17 cellular contexts compared by ENCODE assay signal in genomic region chr9:108416321-108416720, GRCh38.
DNase-seq lines count a peak whose midpoint lies in the region; ATAC-seq, FAIRE-seq and TF ChIP-seq lines count a peak whose summit lies in the region.
"Had no signal": no experiment of that assay in that cellular context is flagged by ENCODE, and none has a peak within 500 bp of the region (broad histone marks: within the 10 kb centered on the region; RNA-seq: fewer than 3 reads in every experiment).

No MANE protein-coding gene starts in this region.

- no peak for TF ChIP-seq POLR2A in breast epithelium (IDR thresholded peaks at IDR 0.05)
- no peak for TF ChIP-seq POLR2A in GM12892 (IDR thresholded peaks at IDR 0.05; ENCODE audit: low read depth, low read length)

- H3K4me3 ChIP-seq in breast epithelium: no peak overlapping the region
- no peak overlapping the region for H3K4me3 ChIP-seq in fibroblast of mammary gland (ENCODE audit: control insufficient read depth, low read depth, low read length)
- H3K4me3 ChIP-seq in tibial artery: no peak overlapping the region
- H3K4me3 ChIP-seq: dorsolateral prefrontal cortex had no signal

- H3K36me3 ChIP-seq in breast epithelium: no peaks in the 10 kb centered on the region
- no peaks in the 10 kb centered on the region for H3K36me3 ChIP-seq in tibial artery

- CTCF ChIA-PET in MCF 10A (lab: Yijun Ruan, JAX): interaction anchor here (0.6 to 11.0 kb wide), 33 partner anchors 11 to 959 kb away, joined by 3 to 123 read pairs (median 3); no protein-coding TSS in a partner anchor
- CTCF ChIA-PET in activated CD8-positive, alpha-beta T cell treated with anti-CD3 and anti-CD28 coated beads for 36 hours (lab: Charles Lee): no interaction called here

- peaks cover 10% of the 10 kb centered on the region for H3K9me3 Mint-ChIP-seq in MCF 10A (ENCODE audit: unreplicated experiment)
- peaks cover 4% of the 10 kb centered on the region for H3K9me3 Mint-ChIP-seq in activated CD8-positive, alpha-beta T cell treated with anti-CD3 and anti-CD28 coated beads for 36 hours

- FAIRE-seq in GM12892 (lab: Jason Lieb, UNC): no peak
- FAIRE-seq: islet of Langerhans had no signal

- H3K27ac ChIP-seq in breast epithelium (no peak overlapping the region), tibial artery (no peak overlapping the region)
- H3K27ac ChIP-seq: dorsolateral prefrontal cortex, parathyroid adenoma had no signal

- H3K4me1 ChIP-seq in breast epithelium: no peaks in the 10 kb centered on the region
- no peaks in the 10 kb centered on the region for H3K4me1 ChIP-seq in tibial artery
- H3K4me1 ChIP-seq: parathyroid adenoma had no signal

- DNase-seq in MCF 10A (ENCODE audit: unreplicated experiment) (peak; percentile 54), breast epithelium (ENCODE audit: low spot score in 2 of 2) (no peak), SK-MEL-5 (ENCODE audit: low read depth, low spot score) (peak; percentile 33), fibroblast of mammary gland (ENCODE audit: low read depth) (peak; percentile 40), tibial artery (no peak), GM12892 (ENCODE audit: insufficient read length) (no peak), NCI-H1105 treated with DMSO at 0.1 percent for 48 hours (lab: John Stamatoyannopoulos, UW) (no peak)
- DNase-seq in activated CD8-positive, alpha-beta T cell treated with anti-CD3 and anti-CD28 coated beads for 36 hours: no peak
- DNase-seq: activated CD4-positive, alpha-beta T cell treated with anti-CD3 and anti-CD28 coated beads for 4 hours; activated T-cell treated with anti-CD3 and anti-CD28 coated beads, Interleukin-2, amount 50 U/mL, for 24 hours; dorsolateral prefrontal cortex; foreskin melanocyte; NCI-H226; stimulated activated CD4-positive, alpha-beta T cell treated with anti-CD3 and anti-CD28 coated beads, Interleukin-12 subunit alpha, Interleukin-12 subunit beta, amount 100 ng/mL, for 4 hours; T-helper 2 cell had no signal

- H3K4me1 Mint-ChIP-seq in MCF 10A (ENCODE audit: insufficient read depth, unreplicated experiment): peaks cover 5% of the 10 kb centered on the region
- H3K4me1 Mint-ChIP-seq in activated CD8-positive, alpha-beta T cell treated with anti-CD3 and anti-CD28 coated beads for 36 hours (ENCODE audit: low read depth): no peaks in the 10 kb centered on the region

- H3K27me3 ChIP-seq in breast epithelium (no peaks in the 10 kb centered on the region), tibial artery (no peaks in the 10 kb centered on the region)

- BruUV-seq in MCF 10A (replicated peaks; lab: Mats Ljungman, UMichigan): no TSS peak

- no peaks in the 10 kb centered on the region for H3K9me3 ChIP-seq in breast epithelium
- H3K9me3 ChIP-seq in tibial artery: no peaks in the 10 kb centered on the region

- peak; percentile 36 for TF ChIP-seq CTCF in MCF 10A (IDR thresholded peaks at IDR 0.05; ENCODE audit: unreplicated experiment)
- no peak for TF ChIP-seq CTCF in breast epithelium (IDR thresholded peaks at IDR 0.05)
- TF ChIP-seq CTCF in fibroblast of mammary gland (conservative IDR thresholded peaks at IDR 0.05; ENCODE audit: control insufficient read depth, insufficient read depth, low read depth, low read length): no peak
- TF ChIP-seq CTCF in tibial artery (IDR thresholded peaks at IDR 0.05): no peak
- no peak for TF ChIP-seq CTCF in activated CD8-positive, alpha-beta T cell treated with anti-CD3 and anti-CD28 coated beads for 36 hours (IDR thresholded peaks at IDR 0.05)

- POLR2A ChIA-PET in MCF 10A (lab: Yijun Ruan, JAX): interaction anchor here (0.6 to 2.3 kb wide), 9 partner anchors 17 to 398 kb away, joined by 3 to 13 read pairs (median 4); no protein-coding TSS in a partner anchor
- POLR2A ChIA-PET in activated CD8-positive, alpha-beta T cell treated with anti-CD3 and anti-CD28 coated beads for 36 hours (lab: Charles Lee): no interaction called here

- in situ Hi-C loops in SK-MEL-5 (cut with HindIII; ENCODE audit: low pct_unique_long_range_greater_than_20kb, low sequenced_read_pairs): no loop called here

- H3K36me3 Mint-ChIP-seq in MCF 10A (ENCODE audit: insufficient read depth, unreplicated experiment): no peaks in the 10 kb centered on the region
- no peaks in the 10 kb centered on the region for H3K36me3 Mint-ChIP-seq in activated CD8-positive, alpha-beta T cell treated with anti-CD3 and anti-CD28 coated beads for 36 hours (ENCODE audit: low read depth)

- intact Hi-C loops in MCF 10A (cut with micrococcal nuclease) (loop anchor here (1.0 to 2.0 kb wide), 5 partner anchors 149 to 932 kb away; no protein-coding TSS in a partner anchor), breast epithelium (cut with DNase I; ENCODE audit: low total_unique reads) (no loop called here), tibial artery (cut with DNase I; ENCODE audit: low total_unique reads) (no loop called here)
- intact Hi-C loops in activated CD8-positive, alpha-beta T cell treated with anti-CD3 and anti-CD28 coated beads for 36 hours (cut with micrococcal nuclease): no loop called here

- H3K27me3 Mint-ChIP-seq in MCF 10A (ENCODE audit: insufficient read depth, unreplicated experiment): no peaks in the 10 kb centered on the region
- H3K27me3 Mint-ChIP-seq in activated CD8-positive, alpha-beta T cell treated with anti-CD3 and anti-CD28 coated beads for 36 hours: peaks cover 5% of the 10 kb centered on the region
- H3K27me3 Mint-ChIP-seq: activated T-cell treated with anti-CD3 and anti-CD28 coated beads, Interleukin-2, amount 50 U/mL, for 24 hours had no signal

- ATAC-seq in activated CD8-positive, alpha-beta T cell treated with anti-CD3 and anti-CD28 coated beads for 36 hours: no peak

- no peak overlapping the region for H3K4me3 Mint-ChIP-seq in MCF 10A (ENCODE audit: unreplicated experiment)
- no peak overlapping the region for H3K4me3 Mint-ChIP-seq in activated CD8-positive, alpha-beta T cell treated with anti-CD3 and anti-CD28 coated beads for 36 hours
- H3K4me3 Mint-ChIP-seq: activated T-cell treated with anti-CD3 and anti-CD28 coated beads, Interleukin-2, amount 50 U/mL, for 24 hours had no signal

- no peak overlapping the region for H3K27ac Mint-ChIP-seq in MCF 10A (ENCODE audit: low read depth, unreplicated experiment)
- H3K27ac Mint-ChIP-seq in activated CD8-positive, alpha-beta T cell treated with anti-CD3 and anti-CD28 coated beads for 36 hours: no peak overlapping the region
- H3K27ac Mint-ChIP-seq: activated T-cell treated with anti-CD3 and anti-CD28 coated beads, Interleukin-2, amount 50 U/mL, for 24 hours had no signal

Comparison
In these comparisons a context has a peak if more than half of its experiments do, and no peak if none do; other contexts are left out.
1. DNase-seq: peak in MCF 10A (single experiment), SK-MEL-5 (single experiment) and fibroblast of mammary gland (single experiment); none in breast epithelium (0 of 2), tibial artery (0 of 2), GM12892 (single experiment), activated CD8-positive, alpha-beta T cell treated with anti-CD3 and anti-CD28 coated beads for 36 hours (single experiment) and NCI-H1105 treated with DMSO at 0.1 percent for 48 hours (single experiment).